Comparison of ENCODE assay signal across 9 cellular contexts in genomic region chr9:112752334-112753110, GRCh38. TPM values are rescaled to one million over a fixed set of nuclear protein-coding genes. Genes with fewer than 3 reads are reported as not detected.
A peak's percentile ranks its signal among the peaks of the same experiment; 100 is the strongest.
DNase-seq lines count a peak whose midpoint lies in the region; ATAC-seq, FAIRE-seq and TF ChIP-seq lines count a peak whose summit lies in the region.
"Had no signal": no experiment of that assay in that cellular context is flagged by ENCODE, and none has a peak within 500 bp of the region (broad histone marks: within the 10 kb centered on the region; RNA-seq: fewer than 3 reads in every experiment).

No MANE protein-coding gene starts in this region.

- peaks cover 12% of the 10 kb centered on the region for H3K27me3 ChIP-seq in GM23338 (ENCODE audit: insufficient read depth)
- H3K27me3 ChIP-seq in endothelial cell of umbilical vein (ENCODE audit: control insufficient read depth in 2 of 2, insufficient read depth in 2 of 2, low read length in 2 of 2), result no peaks in the 10 kb centered on the region
- H3K27me3 ChIP-seq in rectal smooth muscle tissue (ENCODE audit: control insufficient read depth, insufficient read depth, low read length), result no peaks in the 10 kb centered on the region

- no peak for TF ChIP-seq POLR2A in endothelial cell of umbilical vein (IDR thresholded peaks at IDR 0.05; ENCODE audit: low read depth, low read length)

- peak overlapping the region; percentile 84; the same call in 1 of the 2 replicates for H3K4me3 ChIP-seq in GM23338
- H3K4me3 ChIP-seq in OCI-LY7 (ENCODE audit: low read depth, low read length, poor library complexity, severe bottlenecking), result peak overlapping the region; percentile 99
- no peak overlapping the region for H3K4me3 ChIP-seq in endothelial cell of umbilical vein (replicated peaks in 1 of 3; ENCODE audit: insufficient read depth in 1 of 3, low read depth in 1 of 3, low read length in 3 of 3)
- H3K4me3 ChIP-seq in rectal smooth muscle tissue (ENCODE audit: low read length), result peak overlapping the region; percentile 96

- TF ChIP-seq CTCF in GM23338 (conservative IDR thresholded peaks at IDR 0.05; ENCODE audit: low read depth in 2 of 2), result no peak
- TF ChIP-seq CTCF in OCI-LY7 (conservative IDR thresholded peaks at IDR 0.05; ENCODE audit: low read length), result no peak
- no peak for TF ChIP-seq CTCF in endothelial cell of umbilical vein (IDR thresholded peaks at IDR 0.05; ENCODE audit: extremely low read depth in 1 of 2, insufficient read depth in 1 of 2, low read depth in 1 of 2, low read length in 2 of 2)
- TF ChIP-seq CTCF in GM13976 (IDR thresholded peaks at IDR 0.05; ENCODE audit: borderline replicate concordance, control extremely low read depth, extremely low read depth, insufficient read depth, missing control alignments), result no peak

- H4K20me1 ChIP-seq in GM23338 (replicated peaks; ENCODE audit: insufficient read depth), result peaks cover 4% of the 10 kb centered on the region; the same call in 1 of the 2 replicates
- no peaks in the 10 kb centered on the region; the same call in 1 of the 2 replicates for H4K20me1 ChIP-seq in OCI-LY7 (ENCODE audit: insufficient read depth, low read length)
- no peaks in the 10 kb centered on the region for H4K20me1 ChIP-seq in endothelial cell of umbilical vein (replicated peaks; ENCODE audit: control insufficient read depth, extremely low read depth, insufficient read depth, low read length)

- no peak for FAIRE-seq in endothelial cell of umbilical vein (lab: Jason Lieb, UNC)

- dilution Hi-C loops in endothelial cell of umbilical vein (cut with MboI; ENCODE audit: extremely low pct_ligation_motif_present, low sequenced_read_pairs), result no loop called here

- no peaks in the 10 kb centered on the region; the same call in 2 of the 3 replicates for H3K36me3 Mint-ChIP-seq in GM23338 (ENCODE audit: low read depth)

- H3K4me1 ChIP-seq in GM23338 (ENCODE audit: insufficient read depth), result peaks cover 12% of the 10 kb centered on the region
- H3K4me1 ChIP-seq in OCI-LY7 (ENCODE audit: insufficient read depth, low read length, poor library complexity, severe bottlenecking), result peaks cover 35% of the 10 kb centered on the region
- H3K4me1 ChIP-seq in endothelial cell of umbilical vein (ENCODE audit: control insufficient read depth, extremely low read depth, insufficient read depth, low read length), result peaks cover 10% of the 10 kb centered on the region
- H3K4me1 ChIP-seq in rectal smooth muscle tissue (ENCODE audit: control insufficient read depth, insufficient read depth, low read length), result peaks cover 31% of the 10 kb centered on the region

- H3K9me3 ChIP-seq in OCI-LY7 (ENCODE audit: low read length) (no peaks in the 10 kb centered on the region), endothelial cell of umbilical vein (replicated peaks; ENCODE audit: control insufficient read depth, insufficient read depth, low read length) (no peaks in the 10 kb centered on the region)

- peaks cover 11% of the 10 kb centered on the region for H3K27me3 Mint-ChIP-seq in GM23338 (ENCODE audit: insufficient read depth, low read depth, poor library complexity)

- no peak overlapping the region for H3K27ac Mint-ChIP-seq in GM23338

- DNase-seq in GM23338 (ENCODE audit: low spot score) (no peak), OCI-LY7 (ENCODE audit: low spot score) (no peak), endothelial cell of umbilical vein (ENCODE audit: low read depth, low spot score) (no peak), GM13976 (ENCODE audit: low spot score) (no peak), foreskin melanocyte (no peak)
- DNase-seq in activated CD4-positive, CD25-positive, alpha-beta regulatory T cell treated with anti-CD3 and anti-CD28 coated beads, Interleukin-2, amount 50 U/mL, for 72 hours, result no peak
- DNase-seq: amniotic stem cell had no signal

- peaks cover 10% of the 10 kb centered on the region; the same call in 1 of the 2 replicates for H3F3A ChIP-seq in GM23338 (replicated peaks; ENCODE audit: low read depth)

- H3K9me3 Mint-ChIP-seq in GM23338, result no peaks in the 10 kb centered on the region

- no peak overlapping the region for H3K4me3 Mint-ChIP-seq in GM23338

- CTCF ChIA-PET in OCI-LY7 (lab: Charles Lee; ENCODE audit: unreplicated experiment) (interaction anchor here (0.6 kb wide), 1 partner anchor 38 kb away, joined by 3 read pairs; no protein-coding TSS in a partner anchor), endothelial cell of umbilical vein (lab: Charles Lee) (interaction anchor here (1.2 kb wide), 1 partner anchor 35 kb away, joined by 4 read pairs; the partner anchor contains the start of gene INIP)

- ATAC-seq in GM23338 (no peak), HG02571 (IDR thresholded peaks at IDR 0.05; ENCODE audit: unreplicated experiment) (no peak)

- H3K9ac ChIP-seq in endothelial cell of umbilical vein (replicated peaks; ENCODE audit: extremely low read depth, insufficient read depth, low read length), result no peak overlapping the region
- no peak overlapping the region for H3K9ac ChIP-seq in rectal smooth muscle tissue (ENCODE audit: low read length)

- intact Hi-C loops in OCI-LY7 (cut with micrococcal nuclease; ENCODE audit: unreplicated experiment), result loop anchor here (10.0 kb wide), 2 partner anchors 858 to 1268 kb away; partner anchors contain the start of genes ECPAS and UGCG
- intact Hi-C loops in endothelial cell of umbilical vein (cut with micrococcal nuclease), result loop anchor here (5.0 kb wide), 1 partner anchor 150 kb away; no protein-coding TSS in a partner anchor

- H2AFZ ChIP-seq in GM23338 (no peak overlapping the region), OCI-LY7 (ENCODE audit: low read length) (no peak overlapping the region), endothelial cell of umbilical vein (ENCODE audit: low read depth, low read length) (no peak overlapping the region)

- POLR2A ChIA-PET in OCI-LY7 (lab: Charles Lee) (interaction anchor here (0.9 to 3.0 kb wide), 3 partner anchors 10 to 35 kb away, joined by 3 to 17 read pairs (median 6); partner anchors contain the start of gene INIP), endothelial cell of umbilical vein (lab: Charles Lee) (no interaction called here)

- no TSS peak for BruUV-seq in OCI-LY7 (replicated peaks; lab: Mats Ljungman, UMichigan)
- BruUV-seq in endothelial cell of umbilical vein (replicated peaks; lab: Mats Ljungman, UMichigan), result TSS peak; percentile 16

- in situ Hi-C loops in GM13976 (cut with MboI; ENCODE audit: low sequenced_read_pairs, unreplicated experiment), result no loop called here

- no peaks in the 10 kb centered on the region for H3K9me1 ChIP-seq in endothelial cell of umbilical vein (replicated peaks; ENCODE audit: control insufficient read depth, extremely low read depth, insufficient read depth, low read length)

- H3K4me2 ChIP-seq in GM23338 (peak overlapping the region; percentile 94), OCI-LY7 (ENCODE audit: low read length) (peak overlapping the region; percentile 84), endothelial cell of umbilical vein (ENCODE audit: insufficient read depth, low read length) (no peak overlapping the region)

- H3K9me2 ChIP-seq in GM23338 (ENCODE audit: insufficient read depth) (no peaks in the 10 kb centered on the region), OCI-LY7 (ENCODE audit: insufficient read depth, low read length) (no peaks in the 10 kb centered on the region)

- H3K27ac ChIP-seq in GM23338 (ENCODE audit: low read depth) (no peak overlapping the region), OCI-LY7 (ENCODE audit: low read depth, low read length, poor library complexity, severe bottlenecking) (no peak overlapping the region), endothelial cell of umbilical vein (ENCODE audit: insufficient read depth, low read depth, low read length) (no peak overlapping the region), rectal smooth muscle tissue (ENCODE audit: low read depth, low read length) (no peak overlapping the region)

- H3K4me1 Mint-ChIP-seq in GM23338, result peaks cover 23% of the 10 kb centered on the region

- H3K36me3 ChIP-seq in GM23338 (ENCODE audit: insufficient read depth), result no peaks in the 10 kb centered on the region
- H3K36me3 ChIP-seq in OCI-LY7 (ENCODE audit: insufficient read depth, low read length), result no peaks in the 10 kb centered on the region
- H3K36me3 ChIP-seq in endothelial cell of umbilical vein (ENCODE audit: control insufficient read depth in 2 of 2, extremely low read depth in 1 of 2, insufficient read depth in 2 of 2, low read length in 2 of 2), result no peaks in the 10 kb centered on the region
- no peaks in the 10 kb centered on the region for H3K36me3 ChIP-seq in rectal smooth muscle tissue (ENCODE audit: control insufficient read depth, insufficient read depth, low read length)

- no peaks in the 10 kb centered on the region; the same call in 1 of the 2 replicates for H3K79me2 ChIP-seq in GM23338 (replicated peaks; ENCODE audit: insufficient read depth)
- H3K79me2 ChIP-seq in OCI-LY7 (ENCODE audit: insufficient read depth, low read depth, low read length), result peaks cover 8% of the 10 kb centered on the region; the same call in 1 of the 2 replicates
- H3K79me2 ChIP-seq in endothelial cell of umbilical vein (ENCODE audit: control insufficient read depth, insufficient read depth, low read length), result no peaks in the 10 kb centered on the region

RNA-seq across cellular contexts. Expression of gene SNX30, which starts 2.0 kb away (rescaled TPM):
- total RNA-seq in GM23338 (2014; rRNA removed; shearing (Covaris generic)), result 12.0 and 17.8 TPM in 2 replicates
- polyA plus RNA-seq in GM23338 (2016; fragmentation: Nextera tagmentation; extraction: Ambion mirVana) (2.1 and 2.2 TPM in 2 replicates), endothelial cell of umbilical vein (1.9 and 2.8 TPM in 2 replicates)
- 14.2 and 19.8 TPM in 2 replicates for total RNA-seq in OCI-LY7 (2014; rRNA removed; shearing (Covaris generic))
- total RNA-seq in OCI-LY7 (2022) (13.5 and 17.1 TPM in 2 replicates), endothelial cell of umbilical vein (6.3 and 6.8 TPM in 2 replicates)
- 2.1 and 2.3 TPM in 2 replicates for polyA plus RNA-seq in endothelial cell of umbilical vein (2011; cell fraction: cytosol; rRNA removed)
- 6.4 and 6.6 TPM in 2 replicates for polyA plus RNA-seq in endothelial cell of umbilical vein (2011; cell fraction: nucleus; rRNA removed)
- polyA plus RNA-seq in endothelial cell of umbilical vein (2012), result 4.5 and 4.6 TPM in 2 replicates
- polyA minus RNA-seq in endothelial cell of umbilical vein, result 9.3 and 18.7 TPM in 2 replicates
- polyA minus RNA-seq in endothelial cell of umbilical vein (2011; cell fraction: cytosol; rRNA and poly(A)+ RNA removed), result 4.2 TPM
- polyA minus RNA-seq in endothelial cell of umbilical vein (2011; cell fraction: nucleus; rRNA and poly(A)+ RNA removed), result 5.5 and 6.3 TPM in 2 replicates

RNA-seq across cellular contexts. Expression of gene INIP, which starts 34.6 kb away (rescaled TPM):
- 16.7 and 26.7 TPM in 2 replicates for total RNA-seq in GM23338 (2014; rRNA removed; shearing (Covaris generic))
- polyA plus RNA-seq in GM23338 (2016; fragmentation: Nextera tagmentation; extraction: Ambion mirVana) (24.7 and 30.4 TPM in 2 replicates), endothelial cell of umbilical vein (9.6 and 12.3 TPM in 2 replicates)
- total RNA-seq in OCI-LY7 (2014; rRNA removed; shearing (Covaris generic)), result 23.2 and 27.0 TPM in 2 replicates
- total RNA-seq in OCI-LY7 (2022) (34.4 and 34.5 TPM in 2 replicates), endothelial cell of umbilical vein (25.7 and 27.6 TPM in 2 replicates)
- polyA plus RNA-seq in endothelial cell of umbilical vein (2011; cell fraction: cytosol; rRNA removed), result 13.5 and 14.6 TPM in 2 replicates
- polyA plus RNA-seq in endothelial cell of umbilical vein (2011; cell fraction: nucleus; rRNA removed), result 5.0 and 8.3 TPM in 2 replicates
- 21.3 and 24.1 TPM in 2 replicates for polyA plus RNA-seq in endothelial cell of umbilical vein (2012)
- polyA minus RNA-seq in endothelial cell of umbilical vein, result 25.2 and 28.2 TPM in 2 replicates
- polyA minus RNA-seq in endothelial cell of umbilical vein (2011; cell fraction: cytosol; rRNA and poly(A)+ RNA removed), result 6.3 TPM
- 2.9 and 4.7 TPM in 2 replicates for polyA minus RNA-seq in endothelial cell of umbilical vein (2011; cell fraction: nucleus; rRNA and poly(A)+ RNA removed)

Comparison
In these comparisons a context has a peak if more than half of its experiments do, and no peak if none do; other contexts are left out.
1. H3K4me3 ChIP-seq: peak in GM23338 (single experiment), OCI-LY7 (single experiment) and rectal smooth muscle tissue (single experiment); none in endothelial cell of umbilical vein (0 of 3).